Comparison of ENCODE assay signal across 24 cellular contexts in genomic region chr12:107163413-107163812, GRCh38.
DNase-seq lines count a peak whose midpoint lies in the region; ATAC-seq and TF ChIP-seq lines count a peak whose summit lies in the region.
"Had no signal": no experiment of that assay in that cellular context is flagged by ENCODE, and none has a peak within 500 bp of the region (broad histone marks: within the 10 kb centered on the region; RNA-seq: fewer than 3 reads in every experiment).

No MANE protein-coding gene starts in this region.

- H4K20me1 ChIP-seq in SK-N-SH (ENCODE audit: insufficient read depth) (no peaks in the 10 kb centered on the region), PC-3 (ENCODE audit: low read length) (no peaks in the 10 kb centered on the region)
- H4K20me1 ChIP-seq: BLaER1 had no signal

- H3K27ac Mint-ChIP-seq in WTC11: no peak overlapping the region
- H3K27ac Mint-ChIP-seq: CD4-positive, alpha-beta T cell had no signal

- H3K9me2 ChIP-seq in SK-N-SH (no peaks in the 10 kb centered on the region), PC-3 (replicated peaks; ENCODE audit: low read length) (no peaks in the 10 kb centered on the region)

- H2AFZ ChIP-seq in SK-N-SH (ENCODE audit: low read depth) (no peak overlapping the region), PC-3 (ENCODE audit: low read length) (no peak overlapping the region; the same call in 1 of the 2 replicates)

- no peak overlapping the region for H3K9ac ChIP-seq in SK-N-SH
- no peak overlapping the region for H3K9ac ChIP-seq in PC-3 (ENCODE audit: low read length)
- H3K9ac ChIP-seq: BLaER1 had no signal

- H3K9me3 Mint-ChIP-seq in WTC11: no peaks in the 10 kb centered on the region
- H3K9me3 Mint-ChIP-seq: CD4-positive, alpha-beta T cell had no signal

- no peaks in the 10 kb centered on the region for H3K36me3 Mint-ChIP-seq in WTC11

- H3K4me2 ChIP-seq in SK-N-SH (no peak overlapping the region), PC-3 (ENCODE audit: low read length) (no peak overlapping the region)
- H3K4me2 ChIP-seq: BLaER1 had no signal

- H3K79me2 ChIP-seq in SK-N-SH (ENCODE audit: insufficient read depth) (no peaks in the 10 kb centered on the region), PC-3 (ENCODE audit: low read length) (no peaks in the 10 kb centered on the region)

- POLR2A ChIA-PET in SK-N-SH (lab: Yijun Ruan, JAX): no interaction called here
- POLR2A ChIA-PET in PC-3 (lab: Charles Lee; ENCODE audit: unreplicated experiment): no interaction called here
- POLR2A ChIA-PET in WTC11 (lab: Charles Lee): no interaction called here

- 56% methylated on average over 4 of the region's 4 CpGs for WGBS in SK-N-SH (ENCODE audit: low lambda C conversion rate)

- TF ChIP-seq EP300 in SK-N-SH (IDR thresholded peaks at IDR 0.05; ENCODE audit: borderline replicate concordance in 1 of 2, low read depth in 1 of 2, low read length in 1 of 2): no peak

- H3K4me1 ChIP-seq in SK-N-SH (ENCODE audit: control insufficient read depth in 1 of 2, insufficient read depth in 2 of 2, low read depth in 1 of 2, low read length in 1 of 2) (no peaks in the 10 kb centered on the region), PC-3 (ENCODE audit: insufficient read depth, low read length) (peaks cover 8% of the 10 kb centered on the region)
- H3K4me1 ChIP-seq: BLaER1, Caco-2, SJCRH30 had no signal

- no peak for ATAC-seq in SK-N-SH treated with all-trans-retinoic acid at 6 μM for 48 hours
- no peak for ATAC-seq in PC-3
- ATAC-seq in HG03159 (IDR thresholded peaks at IDR 0.05; ENCODE audit: unreplicated experiment): no peak
- no peak for ATAC-seq in WTC11
- ATAC-seq in sciatic nerve: no peak
- ATAC-seq: Panc1 had no signal

- TF ChIP-seq CTCF in SK-N-SH (IDR thresholded peaks at IDR 0.05) (no peak), PC-3 (conservative IDR thresholded peaks at IDR 0.05; ENCODE audit: low read depth, low read length) (no peak), choroid plexus epithelial cell (conservative IDR thresholded peaks at IDR 0.05; ENCODE audit: low read depth, low read length) (no peak), WTC11 (IDR thresholded peaks at IDR 0.05) (no peak)

- BruUV-seq in PC-3 (replicated peaks; lab: Mats Ljungman, UMichigan): no TSS peak

- CTCF ChIA-PET in SK-N-SH (lab: Yijun Ruan, JAX): no interaction called here
- CTCF ChIA-PET in PC-3 (lab: Charles Lee): no interaction called here
- CTCF ChIA-PET in WTC11 (lab: Charles Lee): no interaction called here

- H3F3A ChIP-seq in SK-N-SH (replicated peaks; ENCODE audit: insufficient read depth) (no peaks in the 10 kb centered on the region), PC-3 (ENCODE audit: low read length, unreplicated experiment) (no peaks in the 10 kb centered on the region)

- no peak for TF ChIP-seq RAD21 in SK-N-SH (IDR thresholded peaks at IDR 0.05; ENCODE audit: low read length)

- DNase-seq in SK-N-SH: no peak
- peak; percentile 32 for DNase-seq in PC-3
- peak; percentile 18 for DNase-seq in choroid plexus epithelial cell (ENCODE audit: low read depth)
- DNase-seq in WTC11 (ENCODE audit: low spot score): no peak
- DNase-seq in sciatic nerve (ENCODE audit: low spot score): no peak
- DNase-seq in activated CD8-positive, alpha-beta memory T cell treated with anti-CD3 and anti-CD28 coated beads, Interleukin-2, amount 50 U/mL, for 48 hours: no peak
- DNase-seq: ACHN; Caco-2; CD4-positive, alpha-beta T cell; DMS 273 treated with DMSO at 0.1 percent for 48 hours; DMS79 treated with DMSO at 0.1 percent for 48 hours; NCI-H1092; NCI-H146; NCI-H2029; NCI-H2227 treated with DMSO at 0.1 percent for 48 hours; NCI-H510A treated with DMSO at 0.1 percent for 48 hours; NCI-H748 treated with DMSO at 0.1 percent for 48 hours; SJCRH30; SW 1271 had no signal

- H3K27ac ChIP-seq in SK-N-SH (ENCODE audit: low read depth in 2 of 2, low read length in 1 of 2) (no peak overlapping the region), PC-3 (ENCODE audit: low read length) (no peak overlapping the region)
- H3K27ac ChIP-seq: 22Rv1, BLaER1, SJCRH30 had no signal

- peaks cover 24% of the 10 kb centered on the region for H3K27me3 Mint-ChIP-seq in WTC11 (ENCODE audit: low read depth)

- intact Hi-C loops in PC-3 (cut with micrococcal nuclease) (no loop called here), sciatic nerve (cut with DNase I) (no loop called here)

- H3K36me3 ChIP-seq in SK-N-SH (replicated peaks in 1 of 2; ENCODE audit: control insufficient read depth in 1 of 2, insufficient read depth in 2 of 2, low read length in 1 of 2): no peaks in the 10 kb centered on the region
- H3K36me3 ChIP-seq in PC-3 (ENCODE audit: low read depth, low read length): no peaks in the 10 kb centered on the region
- H3K36me3 ChIP-seq: BLaER1, SJCRH30 had no signal

- H3K4me3 ChIP-seq in SK-N-SH (ENCODE audit: low read depth in 2 of 2, low read length in 1 of 2) (no peak overlapping the region), PC-3 (ENCODE audit: low read length) (no peak overlapping the region), choroid plexus epithelial cell (ENCODE audit: low read depth, low read length) (no peak overlapping the region)
- H3K4me3 ChIP-seq: BLaER1, SJCRH30 had no signal

- H3K4me1 Mint-ChIP-seq in WTC11: peaks cover 2% of the 10 kb centered on the region

- H3K9me3 ChIP-seq in SK-N-SH (no peaks in the 10 kb centered on the region), PC-3 (ENCODE audit: low read length) (no peaks in the 10 kb centered on the region)
- H3K9me3 ChIP-seq: BLaER1, Caco-2, SJCRH30 had no signal

- H3K27me3 ChIP-seq in SK-N-SH (ENCODE audit: insufficient read depth) (no peaks in the 10 kb centered on the region), PC-3 (ENCODE audit: low read length) (no peaks in the 10 kb centered on the region)
- H3K27me3 ChIP-seq: BLaER1, SJCRH30 had no signal

- no peak overlapping the region for H3K4me3 Mint-ChIP-seq in WTC11
- H3K4me3 Mint-ChIP-seq: CD4-positive, alpha-beta T cell had no signal

TF ChIP-seq in SK-N-SH, 30 proteins besides CTCF, POLR2A, EP300 and RAD21:
- TF ChIP-seq MEF2A (IDR thresholded peaks at IDR 0.05; ENCODE audit: borderline replicate concordance, low read depth) (no peak), CHD2 (IDR thresholded peaks at IDR 0.05; ENCODE audit: low read length, partially characterized antibody) (no peak), IRF3 (IDR thresholded peaks at IDR 0.05; ENCODE audit: low read depth, low read length) (no peak), FOXJ3 (CRISPR knock-in tag; IDR thresholded peaks at IDR 0.05) (no peak), TEAD4 (IDR thresholded peaks at IDR 0.05; ENCODE audit: borderline replicate concordance, insufficient read depth) (no peak), GABPA (IDR thresholded peaks at IDR 0.05; ENCODE audit: low read depth) (peak; percentile 59), NRF1 (IDR thresholded peaks at IDR 0.05; ENCODE audit: low read depth, low read length) (no peak)

TF ChIP-seq in SK-N-SH treated with all-trans-retinoic acid at 6 μM for 48 hours, 23 proteins besides CTCF, POLR2A, EP300 and RAD21:
- no peak for TF ChIP-seq RARB (CRISPR knock-in tag; IDR thresholded peaks at IDR 0.05)

TF ChIP-seq in WTC11, 78 proteins besides CTCF, POLR2A, EP300 and RAD21:
- TF ChIP-seq ATF6 (CRISPR knock-in tag; IDR thresholded peaks at IDR 0.05) (no peak), ZNF232 (CRISPR knock-in tag; IDR thresholded peaks at IDR 0.05) (no peak), CBFB (CRISPR knock-in tag; IDR thresholded peaks at IDR 0.05; ENCODE audit: low read depth) (no peak), FOXJ3 (CRISPR knock-in tag; IDR thresholded peaks at IDR 0.05; ENCODE audit: borderline replicate concordance) (no peak), MXD4 (CRISPR knock-in tag; IDR thresholded peaks at IDR 0.05; ENCODE audit: borderline replicate concordance) (no peak), NR2C2 (CRISPR knock-in tag; IDR thresholded peaks at IDR 0.05) (no peak), IRF2 (CRISPR knock-in tag; IDR thresholded peaks at IDR 0.05; ENCODE audit: borderline replicate concordance, low read depth) (no peak), ZNF317 (CRISPR knock-in tag; IDR thresholded peaks at IDR 0.05; ENCODE audit: borderline replicate concordance, low read depth) (no peak)

Comparison
In these comparisons a context has a peak if more than half of its experiments do, and no peak if none do; other contexts are left out.
1. DNase-seq: peak in PC-3 (single experiment) and choroid plexus epithelial cell (single experiment); none in SK-N-SH (single experiment), WTC11 (single experiment), sciatic nerve (single experiment) and activated CD8-positive, alpha-beta memory T cell treated with anti-CD3 and anti-CD28 coated beads, Interleukin-2, amount 50 U/mL, for 48 hours (single experiment).